Comparison of ENCODE assay signal across 21 cellular contexts in genomic region chr2:28563869-28564268, GRCh38.
A peak's percentile ranks its signal among the peaks of the same experiment; 100 is the strongest.
DNase-seq lines count a peak whose midpoint lies in the region; ATAC-seq, FAIRE-seq and TF ChIP-seq lines count a peak whose summit lies in the region.
"Had no signal": no experiment of that assay in that cellular context is flagged by ENCODE, and none has a peak within 500 bp of the region (broad histone marks: within the 10 kb centered on the region; RNA-seq: fewer than 3 reads in every experiment).

No MANE protein-coding gene starts in this region.

- H3K4me1 ChIP-seq in kidney (ENCODE audit: control insufficient read depth in 1 of 2, insufficient read depth in 1 of 2, low read depth in 1 of 2, low read length in 2 of 2): no peaks in the 10 kb centered on the region
- H3K4me1 ChIP-seq: BE2C had no signal

- peak overlapping the region; percentile 23 for H3K27ac Mint-ChIP-seq in activated naive CD4-positive, alpha-beta T cell treated with anti-CD3 and anti-CD28 coated beads, Interleukin-2, amount 50 U/mL, for 24 hours
- no peak overlapping the region for H3K27ac Mint-ChIP-seq in activated naive CD4-positive, alpha-beta T cell treated with anti-CD3 and anti-CD28 coated beads, Interleukin-2, amount 50 U/mL, for 72 hours
- peak overlapping the region; percentile 13 for H3K27ac Mint-ChIP-seq in stimulated activated effector memory CD8-positive, alpha-beta T cell treated with anti-CD3 and anti-CD28 coated beads, Interleukin-12 subunit alpha, Interleukin-12 subunit beta, amount 100 ng/mL, for 72 hours
- H3K27ac Mint-ChIP-seq in activated naive CD8-positive, alpha-beta T cell treated with anti-CD3 and anti-CD28 coated beads for 36 hours: no peak overlapping the region
- H3K27ac Mint-ChIP-seq: CD4-positive, alpha-beta T cell had no signal

- no peaks in the 10 kb centered on the region for H3K9me3 ChIP-seq in kidney (ENCODE audit: control insufficient read depth in 1 of 2, low read length in 2 of 2)
- H3K9me3 ChIP-seq: BE2C had no signal

- no peak overlapping the region for H3K27ac ChIP-seq in kidney (ENCODE audit: low read depth in 2 of 2, low read length in 2 of 2)
- H3K27ac ChIP-seq: 22Rv1; BLaER1 treated with 17β-estradiol and CSF1 and Interleukin-3, amounts not matched to agents 10 nM and 100 nM had no signal

- no peaks in the 10 kb centered on the region for H3K36me3 Mint-ChIP-seq in activated naive CD4-positive, alpha-beta T cell treated with anti-CD3 and anti-CD28 coated beads, Interleukin-2, amount 50 U/mL, for 24 hours
- no peaks in the 10 kb centered on the region for H3K36me3 Mint-ChIP-seq in activated naive CD4-positive, alpha-beta T cell treated with anti-CD3 and anti-CD28 coated beads, Interleukin-2, amount 50 U/mL, for 72 hours
- no peaks in the 10 kb centered on the region for H3K36me3 Mint-ChIP-seq in stimulated activated effector memory CD8-positive, alpha-beta T cell treated with anti-CD3 and anti-CD28 coated beads, Interleukin-12 subunit alpha, Interleukin-12 subunit beta, amount 100 ng/mL, for 72 hours
- H3K36me3 Mint-ChIP-seq in activated naive CD8-positive, alpha-beta T cell treated with anti-CD3 and anti-CD28 coated beads for 36 hours: no peaks in the 10 kb centered on the region
- H3K36me3 Mint-ChIP-seq: CD14-positive monocyte had no signal

- no peak for TF ChIP-seq CTCF in kidney (IDR thresholded peaks at IDR 0.05; ENCODE audit: borderline replicate concordance, extremely low read depth, insufficient read depth)

- intact Hi-C loops in kidney (cut with DNase I): no loop called here

- DNase-seq in activated naive CD4-positive, alpha-beta T cell treated with anti-CD3 and anti-CD28 coated beads, Interleukin-2, amount 50 U/mL, for 72 hours (ENCODE audit: low spot score in 2 of 2): no peak
- peak; percentile 15 for DNase-seq in kidney
- no peak for DNase-seq in stimulated activated effector memory CD8-positive, alpha-beta T cell treated with anti-CD3 and anti-CD28 coated beads, Interleukin-12 subunit alpha, Interleukin-12 subunit beta, amount 100 ng/mL, for 72 hours (ENCODE audit: low spot score in 2 of 2)
- DNase-seq in midbrain (lab: John Stamatoyannopoulos, UW): no peak
- DNase-seq in activated naive CD8-positive, alpha-beta T cell treated with anti-CD3 and anti-CD28 coated beads for 36 hours: no peak
- DNase-seq: AML-193; BE2C; CD4-positive, alpha-beta T cell; CD8-positive, alpha-beta memory T cell; DND-41; GOT3; H7; HCEC 1CT had no signal

- no peak overlapping the region for H3K9ac ChIP-seq in kidney (ENCODE audit: low read length in 2 of 2)
- H3K9ac ChIP-seq: BLaER1 treated with 17β-estradiol and CSF1 and Interleukin-3, amounts not matched to agents 10 nM and 100 nM had no signal

- no peak overlapping the region for H3K4me3 ChIP-seq in kidney (ENCODE audit: low read length in 2 of 2)
- H3K4me3 ChIP-seq: BLaER1 treated with 17β-estradiol and CSF1 and Interleukin-3, amounts not matched to agents 10 nM and 100 nM had no signal

- no peak for FAIRE-seq in kidney (lab: Jason Lieb, UNC)
- FAIRE-seq: A204.1, D721Med, G401.6, GM12892 had no signal

- no peaks in the 10 kb centered on the region for H3K27me3 Mint-ChIP-seq in activated naive CD4-positive, alpha-beta T cell treated with anti-CD3 and anti-CD28 coated beads, Interleukin-2, amount 50 U/mL, for 24 hours
- no peaks in the 10 kb centered on the region for H3K27me3 Mint-ChIP-seq in activated naive CD8-positive, alpha-beta T cell treated with anti-CD3 and anti-CD28 coated beads for 36 hours
- H3K27me3 Mint-ChIP-seq: CD4-positive, alpha-beta T cell had no signal

- H3K4me1 Mint-ChIP-seq in activated naive CD4-positive, alpha-beta T cell treated with anti-CD3 and anti-CD28 coated beads, Interleukin-2, amount 50 U/mL, for 24 hours: peaks cover 22% of the 10 kb centered on the region
- no peaks in the 10 kb centered on the region for H3K4me1 Mint-ChIP-seq in stimulated activated effector memory CD8-positive, alpha-beta T cell treated with anti-CD3 and anti-CD28 coated beads, Interleukin-12 subunit alpha, Interleukin-12 subunit beta, amount 100 ng/mL, for 72 hours
- H3K4me1 Mint-ChIP-seq in activated naive CD8-positive, alpha-beta T cell treated with anti-CD3 and anti-CD28 coated beads for 36 hours: peaks cover 14% of the 10 kb centered on the region

- H3K4me3 Mint-ChIP-seq in activated naive CD4-positive, alpha-beta T cell treated with anti-CD3 and anti-CD28 coated beads, Interleukin-2, amount 50 U/mL, for 24 hours: no peak overlapping the region
- H3K4me3 Mint-ChIP-seq in stimulated activated effector memory CD8-positive, alpha-beta T cell treated with anti-CD3 and anti-CD28 coated beads, Interleukin-12 subunit alpha, Interleukin-12 subunit beta, amount 100 ng/mL, for 72 hours: no peak overlapping the region
- H3K4me3 Mint-ChIP-seq in activated naive CD8-positive, alpha-beta T cell treated with anti-CD3 and anti-CD28 coated beads for 36 hours: no peak overlapping the region
- H3K4me3 Mint-ChIP-seq: CD14-positive monocyte; CD4-positive, alpha-beta T cell; CD8-positive, alpha-beta memory T cell had no signal

- no peak for ATAC-seq in activated naive CD4-positive, alpha-beta T cell treated with anti-CD3 and anti-CD28 coated beads, Interleukin-2, amount 50 U/mL, for 72 hours
- ATAC-seq in stimulated activated effector memory CD8-positive, alpha-beta T cell treated with anti-CD3 and anti-CD28 coated beads, Interleukin-12 subunit alpha, Interleukin-12 subunit beta, amount 100 ng/mL, for 72 hours: no peak

- no peaks in the 10 kb centered on the region for H3K9me3 Mint-ChIP-seq in activated naive CD4-positive, alpha-beta T cell treated with anti-CD3 and anti-CD28 coated beads, Interleukin-2, amount 50 U/mL, for 24 hours
- no peaks in the 10 kb centered on the region for H3K9me3 Mint-ChIP-seq in activated naive CD4-positive, alpha-beta T cell treated with anti-CD3 and anti-CD28 coated beads, Interleukin-2, amount 50 U/mL, for 72 hours
- H3K9me3 Mint-ChIP-seq in stimulated activated effector memory CD8-positive, alpha-beta T cell treated with anti-CD3 and anti-CD28 coated beads, Interleukin-12 subunit alpha, Interleukin-12 subunit beta, amount 100 ng/mL, for 72 hours: no peaks in the 10 kb centered on the region
- H3K9me3 Mint-ChIP-seq in activated naive CD8-positive, alpha-beta T cell treated with anti-CD3 and anti-CD28 coated beads for 36 hours: no peaks in the 10 kb centered on the region
- H3K9me3 Mint-ChIP-seq: CD14-positive monocyte; CD4-positive, alpha-beta T cell; CD8-positive, alpha-beta memory T cell had no signal

- H3K36me3 ChIP-seq in kidney (ENCODE audit: control insufficient read depth in 1 of 2, insufficient read depth in 2 of 2, low read length in 2 of 2): no peaks in the 10 kb centered on the region
- H3K36me3 ChIP-seq: BE2C; BLaER1 treated with 17β-estradiol and CSF1 and Interleukin-3, amounts not matched to agents 10 nM and 100 nM had no signal

Comparison
In these comparisons a context has a peak if more than half of its experiments do, and no peak if none do; other contexts are left out.
1. H3K27ac Mint-ChIP-seq: peak in activated naive CD4-positive, alpha-beta T cell treated with anti-CD3 and anti-CD28 coated beads, Interleukin-2, amount 50 U/mL, for 24 hours (single experiment) and stimulated activated effector memory CD8-positive, alpha-beta T cell treated with anti-CD3 and anti-CD28 coated beads, Interleukin-12 subunit alpha, Interleukin-12 subunit beta, amount 100 ng/mL, for 72 hours (single experiment); none in activated naive CD4-positive, alpha-beta T cell treated with anti-CD3 and anti-CD28 coated beads, Interleukin-2, amount 50 U/mL, for 72 hours (0 of 2) and activated naive CD8-positive, alpha-beta T cell treated with anti-CD3 and anti-CD28 coated beads for 36 hours (single experiment).